15 cellular contexts compared by ENCODE assay signal in the genomic region with DNA sequence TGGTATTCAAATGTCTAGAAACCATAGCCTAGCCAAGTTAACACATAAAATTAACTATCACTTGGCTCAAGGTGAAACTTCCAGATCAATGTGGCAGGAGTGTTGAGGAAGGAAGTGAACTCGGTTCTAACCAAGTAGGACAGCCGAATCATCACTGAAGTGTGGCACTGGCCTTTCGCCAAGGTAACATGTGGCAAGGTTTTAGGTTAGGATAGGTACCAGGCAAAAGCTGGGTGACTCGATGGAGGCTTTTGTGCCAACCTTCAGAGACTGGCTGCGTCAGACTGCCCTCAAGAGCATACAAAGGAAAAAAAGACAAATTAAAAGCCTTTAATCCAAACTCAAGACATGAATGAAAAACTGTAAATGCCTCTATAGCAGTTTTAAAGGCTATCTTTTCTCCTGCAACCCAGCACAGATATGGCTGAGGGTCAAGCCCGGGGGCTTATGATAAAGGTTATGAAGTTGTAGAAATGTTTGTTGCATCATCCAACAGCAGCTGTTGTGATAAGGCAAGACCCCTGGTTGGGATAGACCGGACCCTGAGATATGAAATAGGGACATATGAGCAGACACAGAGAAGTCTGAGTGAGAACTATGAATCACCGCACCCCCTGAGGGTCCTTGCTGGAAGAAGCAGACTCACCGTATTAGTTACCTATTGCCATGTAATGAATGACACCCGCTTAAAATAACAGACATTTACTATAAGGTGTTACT. TPM values are rescaled to one million over a fixed set of nuclear protein-coding genes. Genes with fewer than 3 reads are reported as not detected.
DNase-seq lines count a peak whose midpoint lies in the region; ATAC-seq, FAIRE-seq and TF ChIP-seq lines count a peak whose summit lies in the region.
"Had no signal": no experiment of that assay in that cellular context is flagged by ENCODE, and none has a peak within 500 bp of the region (broad histone marks: within the 10 kb centered on the region; RNA-seq: fewer than 3 reads in every experiment).

No MANE protein-coding gene starts in this region.

- H3K9me3 Mint-ChIP-seq in activated naive CD8-positive, alpha-beta T cell (ENCODE audit: low read depth), result no peaks in the 10 kb centered on the region
- H3K9me3 Mint-ChIP-seq: brain, H9, nephron progenitor cell had no signal

- ATAC-seq in HepG2 (no peak), right lobe of liver (no peak)
- ATAC-seq: left ventricle myocardium superior, upper lobe of right lung had no signal

- TF ChIP-seq POLR2A in HepG2 (IDR thresholded peaks at IDR 0.05; ENCODE audit: insufficient read depth in 1 of 2, low read depth in 2 of 2, low read length in 2 of 2) (no peak), right lobe of liver (IDR thresholded peaks at IDR 0.05) (no peak)

- peak overlapping the region; percentile 17 for H3K4me3 Mint-ChIP-seq in activated naive CD8-positive, alpha-beta T cell
- H3K4me3 Mint-ChIP-seq: brain, H9, nephron progenitor cell had no signal

- peaks cover 38% of the 10 kb centered on the region for H3K4me1 Mint-ChIP-seq in activated naive CD8-positive, alpha-beta T cell (ENCODE audit: low read depth)
- H3K4me1 Mint-ChIP-seq: brain, nephron progenitor cell had no signal

- no peak for TF ChIP-seq RAD21 in HepG2 (CRISPR knock-in tag; IDR thresholded peaks at IDR 0.05)

- H3K27ac Mint-ChIP-seq in activated naive CD8-positive, alpha-beta T cell, result peak overlapping the region; percentile 90
- H3K27ac Mint-ChIP-seq: brain, H9, nephron progenitor cell had no signal

- CTCF ChIA-PET in HepG2 (lab: Yijun Ruan, JAX; ENCODE audit: low intra/inter-chr PET ratio, low total read pairs), result interaction anchor here (4.1 kb wide), 1 partner anchor 27 kb away, joined by 65 read pairs; a partner anchor contains a TSS

- TF ChIP-seq CTCF in HepG2 (CRISPR knock-in tag; IDR thresholded peaks at IDR 0.05) (no peak), right lobe of liver (IDR thresholded peaks at IDR 0.05) (no peak)

- H3K4me1 ChIP-seq in HepG2 (ENCODE audit: insufficient read depth, low read length), result peaks cover 16% of the 10 kb centered on the region
- no peaks in the 10 kb centered on the region for H3K4me1 ChIP-seq in right lobe of liver
- peaks cover 10% of the 10 kb centered on the region for H3K4me1 ChIP-seq in thymus (ENCODE audit: control insufficient read depth, insufficient read depth, low read length)
- H3K4me1 ChIP-seq: upper lobe of right lung had no signal

- H3K27ac ChIP-seq in HepG2 (ENCODE audit: extremely low read length, insufficient read depth, low read length), result no peak overlapping the region
- no peak overlapping the region for H3K27ac ChIP-seq in right lobe of liver
- H3K27ac ChIP-seq in thymus (ENCODE audit: low read depth), result peak overlapping the region; percentile 60
- H3K27ac ChIP-seq: upper lobe of right lung, WERI-Rb-1 had no signal

- H3K36me3 Mint-ChIP-seq in activated naive CD8-positive, alpha-beta T cell, result no peaks in the 10 kb centered on the region
- H3K36me3 Mint-ChIP-seq: brain had no signal

- H2AFZ ChIP-seq in HepG2 (ENCODE audit: low read length), result no peak overlapping the region

- no peak for FAIRE-seq in HepG2 (lab: Jason Lieb, UNC)

- H3K9me3 ChIP-seq in HepG2 (ENCODE audit: low read length), result no peaks in the 10 kb centered on the region
- no peaks in the 10 kb centered on the region for H3K9me3 ChIP-seq in right lobe of liver
- H3K9me3 ChIP-seq in thymus (ENCODE audit: control insufficient read depth), result no peaks in the 10 kb centered on the region
- H3K9me3 ChIP-seq: Peyer's patch, upper lobe of right lung had no signal

- TF ChIP-seq EP300 in HepG2 (IDR thresholded peaks at IDR 0.05; ENCODE audit: low read depth in 2 of 2, low read length in 2 of 2), result no peak
- no peak for TF ChIP-seq EP300 in HepG2 (CRISPR knock-in tag; IDR thresholded peaks at IDR 0.05; ENCODE audit: borderline replicate concordance)

- H3K27me3 Mint-ChIP-seq in activated naive CD8-positive, alpha-beta T cell, result no peaks in the 10 kb centered on the region

- no peak overlapping the region for H3K4me3 ChIP-seq in HepG2 (replicated peaks in 1 of 3; ENCODE audit: insufficient read depth in 1 of 3, low read depth in 2 of 3, low read length in 3 of 3)
- no peak overlapping the region for H3K4me3 ChIP-seq in right lobe of liver
- no peak overlapping the region for H3K4me3 ChIP-seq in thymus (ENCODE audit: low read length)
- H3K4me3 ChIP-seq: Peyer's patch, upper lobe of right lung had no signal

- no TSS peak for BruUV-seq in HepG2 (replicated peaks; lab: Mats Ljungman, UMichigan)

- H3K79me2 ChIP-seq in HepG2 (ENCODE audit: insufficient read depth, low read length), result no peaks in the 10 kb centered on the region

- 8% methylated on average over 10 of the region's 10 CpGs for WGBS in HepG2 (ENCODE audit: low lambda C conversion rate)
- 57% methylated on average over 9 of the region's 10 CpGs for WGBS in right lobe of liver (ENCODE audit: insufficient coverage, low coverage, low lambda C conversion rate, missing lambda C conversion rate)
- WGBS in thymus, result 78% methylated on average over 10 of the region's 10 CpGs

- in situ Hi-C loops in HepG2 (cut with HindIII; ENCODE audit: extremely low pct_ligation_motif_present, low pct_unique_long_range_greater_than_20kb), result loop anchor here (5.0 kb wide), 1 partner anchor 34 kb away; no protein-coding TSS in a partner anchor

- POLR2A ChIA-PET in HepG2 (lab: Yijun Ruan, JAX), result no interaction called here

- H3K4me2 ChIP-seq in HepG2 (ENCODE audit: low read depth, low read length), result no peak overlapping the region

- H4K20me1 ChIP-seq in HepG2 (ENCODE audit: insufficient read depth, low read length), result no peaks in the 10 kb centered on the region

- H3K36me3 ChIP-seq in HepG2 (replicated peaks in 1 of 2; ENCODE audit: control insufficient read depth in 1 of 2, insufficient read depth in 2 of 2, low read length in 2 of 2) (no peaks in the 10 kb centered on the region), right lobe of liver (no peaks in the 10 kb centered on the region), thymus (ENCODE audit: control insufficient read depth, insufficient read depth) (no peaks in the 10 kb centered on the region)
- H3K36me3 ChIP-seq: upper lobe of right lung, WERI-Rb-1 had no signal

- intact Hi-C loops in HepG2 (cut with micrococcal nuclease; ENCODE audit: unreplicated experiment), result no loop called here
- intact Hi-C loops in right lobe of liver (cut with DNase I), result no loop called here
- intact Hi-C loops in head of caudate nucleus (cut with DNase I), result no loop called here

- DNase-seq in HepG2 (ENCODE audit: low spot score) (no peak), right lobe of liver (no peak), head of caudate nucleus (no peak), NCI-H2196 (lab: John Stamatoyannopoulos, UW; ENCODE audit: unreplicated experiment) (no peak)
- DNase-seq: DMS53, H9, left ventricle myocardium superior, NCI-H146, nephron progenitor cell, Peyer's patch, upper lobe of right lung, WERI-Rb-1 had no signal

- H3K27me3 ChIP-seq in HepG2 (ENCODE audit: control insufficient read depth in 1 of 2, insufficient read depth in 2 of 2, low read length in 2 of 2) (peaks cover 0 to 19% of the 10 kb centered on the region in 2 experiments; a peak in 3 of 5 replicates), right lobe of liver (no peaks in the 10 kb centered on the region), thymus (ENCODE audit: control insufficient read depth, insufficient read depth) (no peaks in the 10 kb centered on the region)
- H3K27me3 ChIP-seq: Peyer's patch, upper lobe of right lung had no signal

- H3K9ac ChIP-seq in HepG2 (ENCODE audit: insufficient read depth, low read depth, low read length), result no peak overlapping the region

RNA-seq across cellular contexts. Expression of a gene that starts 11.9 kb away (rescaled TPM):
- total RNA-seq in HepG2 (2016; rRNA removed; fragmentation: Illumina TruSeq; extraction: Trizol) (16.0 and 21.4 TPM in 2 replicates), right lobe of liver (10 to 100 TPM in 5 of 6 experiments, 1 to 10 TPM in 1; 7.1 to 33.2 (median 18.0) TPM)
- total RNA-seq in HepG2 (2016; cell fraction: cytosol; rRNA removed; fragmentation: Illumina TruSeq; extraction: Trizol; ENCODE audit: low read depth), result 3.2 and 3.3 TPM in 2 replicates
- 17.4 and 26.1 TPM in 2 replicates for total RNA-seq in HepG2 (2016; cell fraction: insoluble cytoplasmic fraction; rRNA removed; fragmentation: Illumina TruSeq; extraction: Trizol)
- 4.3 and 5.5 TPM in 2 replicates for total RNA-seq in HepG2 (2016; cell fraction: membrane; rRNA removed; fragmentation: Illumina TruSeq; extraction: Trizol)
- 5.0 and 6.6 TPM in 2 replicates for total RNA-seq in HepG2 (2016; cell fraction: nucleus; rRNA removed; fragmentation: Illumina TruSeq; extraction: Trizol)
- polyA plus RNA-seq in HepG2 (2011; rRNA removed) (15.6 and 17.3 TPM in 2 replicates), thymus (143 TPM)
- 19.5 and 21.0 TPM in 2 replicates for polyA plus RNA-seq in HepG2 (2011; cell fraction: cytosol; rRNA removed)
- polyA plus RNA-seq in HepG2 (2011; cell fraction: nucleus; rRNA removed), result 4.4 and 5.1 TPM in 2 replicates
- polyA plus RNA-seq in HepG2 (2012), result 3.4 and 5.3 TPM in 2 replicates
- 4.7 and 6.1 TPM in 2 replicates for polyA plus RNA-seq in HepG2 (2016; cell fraction: cytosol; fragmentation: Illumina TruSeq; extraction: Trizol; ENCODE audit: low read depth)
- polyA plus RNA-seq in HepG2 (2016; cell fraction: insoluble cytoplasmic fraction; fragmentation: Illumina TruSeq; extraction: Trizol; ENCODE audit: low read depth), result 24.7 and 26.1 TPM in 2 replicates
- polyA plus RNA-seq in HepG2 (2016; cell fraction: membrane; fragmentation: Illumina TruSeq; extraction: Trizol; ENCODE audit: low read depth), result 4.7 and 6.1 TPM in 2 replicates
- 10.3 and 12.6 TPM in 2 replicates for polyA plus RNA-seq in HepG2 (2016; cell fraction: nucleus; fragmentation: Illumina TruSeq; extraction: Trizol; ENCODE audit: insufficient read depth, low read depth)
- polyA minus RNA-seq in HepG2 (2011; rRNA and poly(A)+ RNA removed; ENCODE audit: low replicate concordance), result 7.4 and 20.2 TPM in 2 replicates
- 3.7 and 5.3 TPM in 2 replicates for polyA minus RNA-seq in HepG2 (2011; cell fraction: cytosol; rRNA and poly(A)+ RNA removed)
- 2.3 and 4.8 TPM in 2 replicates for polyA minus RNA-seq in HepG2 (2011; cell fraction: nucleus; rRNA and poly(A)+ RNA removed)

RNA-seq across cellular contexts. Expression of a gene that starts 12.4 kb away (rescaled TPM):
- total RNA-seq in HepG2 (2016; rRNA removed; fragmentation: Illumina TruSeq; extraction: Trizol) (23.0 and 52.2 TPM in 2 replicates), right lobe of liver (10 to 100 TPM in 5 of 6 experiments, 1 to 10 TPM in 1; 7.7 to 24.9 (median 17.8) TPM)
- 9.3 and 11.5 TPM in 2 replicates for total RNA-seq in HepG2 (2016; cell fraction: cytosol; rRNA removed; fragmentation: Illumina TruSeq; extraction: Trizol; ENCODE audit: low read depth)
- 22.7 and 50.5 TPM in 2 replicates for total RNA-seq in HepG2 (2016; cell fraction: insoluble cytoplasmic fraction; rRNA removed; fragmentation: Illumina TruSeq; extraction: Trizol)
- total RNA-seq in HepG2 (2016; cell fraction: membrane; rRNA removed; fragmentation: Illumina TruSeq; extraction: Trizol), result 19.4 and 21.5 TPM in 2 replicates
- 42.8 and 46.0 TPM in 2 replicates for total RNA-seq in HepG2 (2016; cell fraction: nucleus; rRNA removed; fragmentation: Illumina TruSeq; extraction: Trizol)
- polyA plus RNA-seq in HepG2 (2011; rRNA removed) (31.2 and 34.5 TPM in 2 replicates), thymus (155 TPM)
- polyA plus RNA-seq in HepG2 (2011; cell fraction: cytosol; rRNA removed), result 27.9 and 29.3 TPM in 2 replicates
- polyA plus RNA-seq in HepG2 (2011; cell fraction: nucleus; rRNA removed), result 33.1 and 33.7 TPM in 2 replicates
- 13.9 and 21.5 TPM in 2 replicates for polyA plus RNA-seq in HepG2 (2012)
- 7.3 TPM in 2 replicates for polyA plus RNA-seq in HepG2 (2016; cell fraction: cytosol; fragmentation: Illumina TruSeq; extraction: Trizol; ENCODE audit: low read depth)
- 17.6 and 20.8 TPM in 2 replicates for polyA plus RNA-seq in HepG2 (2016; cell fraction: insoluble cytoplasmic fraction; fragmentation: Illumina TruSeq; extraction: Trizol; ENCODE audit: low read depth)
- polyA plus RNA-seq in HepG2 (2016; cell fraction: membrane; fragmentation: Illumina TruSeq; extraction: Trizol; ENCODE audit: low read depth), result 11.8 and 14.3 TPM in 2 replicates
- 60.4 and 64.9 TPM in 2 replicates for polyA plus RNA-seq in HepG2 (2016; cell fraction: nucleus; fragmentation: Illumina TruSeq; extraction: Trizol; ENCODE audit: insufficient read depth, low read depth)
- 46.0 and 105 TPM in 2 replicates for polyA minus RNA-seq in HepG2 (2011; rRNA and poly(A)+ RNA removed; ENCODE audit: low replicate concordance)
- polyA minus RNA-seq in HepG2 (2011; cell fraction: cytosol; rRNA and poly(A)+ RNA removed), result 18.2 and 19.3 TPM in 2 replicates
- 7.5 and 13.4 TPM in 2 replicates for polyA minus RNA-seq in HepG2 (2011; cell fraction: nucleus; rRNA and poly(A)+ RNA removed)

RNA-seq across cellular contexts. Expression of a gene that starts 22.0 kb away (rescaled TPM):
- total RNA-seq in HepG2 (2016; rRNA removed; fragmentation: Illumina TruSeq; extraction: Trizol) (64.7 and 74.9 TPM in 2 replicates), right lobe of liver (10 to 100 TPM; 34.7 to 66.3 (median 40.5) TPM)
- total RNA-seq in HepG2 (2016; cell fraction: cytosol; rRNA removed; fragmentation: Illumina TruSeq; extraction: Trizol; ENCODE audit: low read depth), result 17.3 and 18.5 TPM in 2 replicates
- total RNA-seq in HepG2 (2016; cell fraction: insoluble cytoplasmic fraction; rRNA removed; fragmentation: Illumina TruSeq; extraction: Trizol), result 69.4 and 76.9 TPM in 2 replicates
- total RNA-seq in HepG2 (2016; cell fraction: membrane; rRNA removed; fragmentation: Illumina TruSeq; extraction: Trizol), result 30.5 and 33.2 TPM in 2 replicates
- 24.1 and 26.9 TPM in 2 replicates for total RNA-seq in HepG2 (2016; cell fraction: nucleus; rRNA removed; fragmentation: Illumina TruSeq; extraction: Trizol)
- polyA plus RNA-seq in HepG2 (2011; rRNA removed) (30.7 and 41.2 TPM in 2 replicates), thymus (177 TPM)
- polyA plus RNA-seq in HepG2 (2011; cell fraction: cytosol; rRNA removed), result 43.0 and 50.9 TPM in 2 replicates
- polyA plus RNA-seq in HepG2 (2011; cell fraction: nucleus; rRNA removed), result 24.6 and 37.8 TPM in 2 replicates
- 24.6 and 32.8 TPM in 2 replicates for polyA plus RNA-seq in HepG2 (2012)
- 16.9 and 17.5 TPM in 2 replicates for polyA plus RNA-seq in HepG2 (2016; cell fraction: cytosol; fragmentation: Illumina TruSeq; extraction: Trizol; ENCODE audit: low read depth)
- polyA plus RNA-seq in HepG2 (2016; cell fraction: insoluble cytoplasmic fraction; fragmentation: Illumina TruSeq; extraction: Trizol; ENCODE audit: low read depth), result 67.6 and 73.1 TPM in 2 replicates
- 25.0 and 28.1 TPM in 2 replicates for polyA plus RNA-seq in HepG2 (2016; cell fraction: membrane; fragmentation: Illumina TruSeq; extraction: Trizol; ENCODE audit: low read depth)
- 41.0 and 43.4 TPM in 2 replicates for polyA plus RNA-seq in HepG2 (2016; cell fraction: nucleus; fragmentation: Illumina TruSeq; extraction: Trizol; ENCODE audit: insufficient read depth, low read depth)
- 17.3 and 80.7 TPM in 2 replicates for polyA minus RNA-seq in HepG2 (2011; rRNA and poly(A)+ RNA removed; ENCODE audit: low replicate concordance)
- 6.2 and 7.1 TPM in 2 replicates for polyA minus RNA-seq in HepG2 (2011; cell fraction: cytosol; rRNA and poly(A)+ RNA removed)
- polyA minus RNA-seq in HepG2 (2011; cell fraction: nucleus; rRNA and poly(A)+ RNA removed), result 3.9 and 6.7 TPM in 2 replicates

RNA-seq across cellular contexts. Expression of a gene that starts 27.3 kb away (rescaled TPM):
- 9.8 and 17.6 TPM in 2 replicates for total RNA-seq in HepG2 (2016; rRNA removed; fragmentation: Illumina TruSeq; extraction: Trizol)
- 1.2 and 1.7 TPM in 2 replicates for total RNA-seq in HepG2 (2016; cell fraction: cytosol; rRNA removed; fragmentation: Illumina TruSeq; extraction: Trizol; ENCODE audit: low read depth)
- 9.2 and 20.2 TPM in 2 replicates for total RNA-seq in HepG2 (2016; cell fraction: insoluble cytoplasmic fraction; rRNA removed; fragmentation: Illumina TruSeq; extraction: Trizol)
- 4.0 and 4.1 TPM in 2 replicates for total RNA-seq in HepG2 (2016; cell fraction: membrane; rRNA removed; fragmentation: Illumina TruSeq; extraction: Trizol)
- total RNA-seq in HepG2 (2016; cell fraction: nucleus; rRNA removed; fragmentation: Illumina TruSeq; extraction: Trizol), result 21.3 and 26.0 TPM in 2 replicates
- polyA plus RNA-seq in HepG2 (2011; rRNA removed), result 10.3 and 16.2 TPM in 2 replicates
- polyA plus RNA-seq in HepG2 (2011; cell fraction: cytosol; rRNA removed), result 7.9 and 11.8 TPM in 2 replicates
- polyA plus RNA-seq in HepG2 (2011; cell fraction: nucleus; rRNA removed), result 17.4 and 34.9 TPM in 2 replicates
- 11.3 and 15.1 TPM in 2 replicates for polyA plus RNA-seq in HepG2 (2012)
- 0.72 and 1.6 TPM in 2 replicates for polyA plus RNA-seq in HepG2 (2016; cell fraction: cytosol; fragmentation: Illumina TruSeq; extraction: Trizol; ENCODE audit: low read depth)
- polyA plus RNA-seq in HepG2 (2016; cell fraction: insoluble cytoplasmic fraction; fragmentation: Illumina TruSeq; extraction: Trizol; ENCODE audit: low read depth), result 11.8 and 12.8 TPM in 2 replicates
- 2.6 and 3.1 TPM in 2 replicates for polyA plus RNA-seq in HepG2 (2016; cell fraction: membrane; fragmentation: Illumina TruSeq; extraction: Trizol; ENCODE audit: low read depth)
- 54.1 and 59.6 TPM in 2 replicates for polyA plus RNA-seq in HepG2 (2016; cell fraction: nucleus; fragmentation: Illumina TruSeq; extraction: Trizol; ENCODE audit: insufficient read depth, low read depth)
- 39.2 and 126 TPM in 2 replicates for polyA minus RNA-seq in HepG2 (2011; rRNA and poly(A)+ RNA removed; ENCODE audit: low replicate concordance)
- polyA minus RNA-seq in HepG2 (2011; cell fraction: cytosol; rRNA and poly(A)+ RNA removed), result 9.4 and 12.6 TPM in 2 replicates
- polyA minus RNA-seq in HepG2 (2011; cell fraction: nucleus; rRNA and poly(A)+ RNA removed), result 21.8 and 31.5 TPM in 2 replicates
- total RNA-seq in right lobe of liver, result 10 to 100 TPM in 4 of 6 experiments, 1 to 10 TPM in 2; 8.8 to 20.2 (median 15.9) TPM
- 39.8 TPM for polyA plus RNA-seq in thymus

RNA-seq across cellular contexts. Expression of a gene that starts 49.1 kb away (rescaled TPM):
- total RNA-seq in HepG2 (2016; rRNA removed; fragmentation: Illumina TruSeq; extraction: Trizol) (not detected in 2 replicates), right lobe of liver (under 1 TPM in 2 of 6 experiments, not detected in 4; 0.16 to 0.20 TPM)
- total RNA-seq in HepG2 (2016; cell fraction: cytosol; rRNA removed; fragmentation: Illumina TruSeq; extraction: Trizol; ENCODE audit: low read depth), result not detected in 2 replicates
- 0.09 TPM in 1 of 2 replicates, not detected in the other for total RNA-seq in HepG2 (2016; cell fraction: insoluble cytoplasmic fraction; rRNA removed; fragmentation: Illumina TruSeq; extraction: Trizol)
- not detected in 2 replicates for total RNA-seq in HepG2 (2016; cell fraction: membrane; rRNA removed; fragmentation: Illumina TruSeq; extraction: Trizol)
- not detected in 2 replicates for total RNA-seq in HepG2 (2016; cell fraction: nucleus; rRNA removed; fragmentation: Illumina TruSeq; extraction: Trizol)
- polyA plus RNA-seq in HepG2 (2011; rRNA removed) (0.09 TPM in 1 of 2 replicates, not detected in the other), thymus (40.1 TPM)
- polyA plus RNA-seq in HepG2 (2011; cell fraction: cytosol; rRNA removed), result not detected in 2 replicates
- 0.21 TPM in 2 replicates for polyA plus RNA-seq in HepG2 (2011; cell fraction: nucleus; rRNA removed)
- polyA plus RNA-seq in HepG2 (2012), result not detected in 2 replicates
- not detected in 2 replicates for polyA plus RNA-seq in HepG2 (2016; cell fraction: cytosol; fragmentation: Illumina TruSeq; extraction: Trizol; ENCODE audit: low read depth)
- not detected in 2 replicates for polyA plus RNA-seq in HepG2 (2016; cell fraction: insoluble cytoplasmic fraction; fragmentation: Illumina TruSeq; extraction: Trizol; ENCODE audit: low read depth)
- polyA plus RNA-seq in HepG2 (2016; cell fraction: membrane; fragmentation: Illumina TruSeq; extraction: Trizol; ENCODE audit: low read depth), result not detected in 2 replicates
- 1.1 TPM in 1 of 2 replicates, not detected in the other for polyA plus RNA-seq in HepG2 (2016; cell fraction: nucleus; fragmentation: Illumina TruSeq; extraction: Trizol; ENCODE audit: insufficient read depth, low read depth)
- 0.20 and 1.2 TPM in 2 replicates for polyA minus RNA-seq in HepG2 (2011; rRNA and poly(A)+ RNA removed; ENCODE audit: low replicate concordance)
- polyA minus RNA-seq in HepG2 (2011; cell fraction: cytosol; rRNA and poly(A)+ RNA removed), result not detected in 2 replicates
- polyA minus RNA-seq in HepG2 (2011; cell fraction: nucleus; rRNA and poly(A)+ RNA removed), result 0.52 TPM in 1 of 2 replicates, not detected in the other
